ENCODE assay signal across 18 cellular contexts in genomic region chr10:86782691-86783418, GRCh38. TPM values are rescaled to one million over a fixed set of nuclear protein-coding genes. Genes with fewer than 3 reads are reported as not detected.
DNase-seq lines count a peak whose midpoint lies in the region; ATAC-seq, FAIRE-seq and TF ChIP-seq lines count a peak whose summit lies in the region.
"Had no signal": no experiment of that assay in that cellular context is flagged by ENCODE, and none has a peak within 500 bp of the region (broad histone marks: within the 10 kb centered on the region; RNA-seq: fewer than 3 reads in every experiment).

No MANE protein-coding gene starts in this region.

- no peak for TF ChIP-seq POLR2A in upper lobe of left lung (IDR thresholded peaks at IDR 0.05)

- no peak for TF ChIP-seq EP300 in upper lobe of left lung (IDR thresholded peaks at IDR 0.05)

- no peaks in the 10 kb centered on the region for H3K36me3 ChIP-seq in upper lobe of left lung
- H3K36me3 ChIP-seq: left lung, stomach had no signal

- no peak for TF ChIP-seq CTCF in AG10803 (conservative IDR thresholded peaks at IDR 0.05; ENCODE audit: low read length)
- no peak for TF ChIP-seq CTCF in choroid plexus epithelial cell (conservative IDR thresholded peaks at IDR 0.05; ENCODE audit: low read depth, low read length)
- no peak for TF ChIP-seq CTCF in upper lobe of left lung (IDR thresholded peaks at IDR 0.05)

- no peaks in the 10 kb centered on the region for H3K9me3 ChIP-seq in upper lobe of left lung
- H3K9me3 ChIP-seq: A549, left lung had no signal

- H3K4me3 ChIP-seq in AG10803 (ENCODE audit: low read length): no peak overlapping the region
- no peak overlapping the region for H3K4me3 ChIP-seq in choroid plexus epithelial cell (ENCODE audit: low read depth, low read length)
- no peak overlapping the region for H3K4me3 ChIP-seq in upper lobe of left lung
- H3K4me3 ChIP-seq: A549, K562, left lung, stomach had no signal

- peak; percentile 86 for ATAC-seq in HG02870 (IDR thresholded peaks at IDR 0.05; ENCODE audit: unreplicated experiment)
- no peak for ATAC-seq in upper lobe of left lung (ENCODE audit: low FRiP score in 2 of 2)
- ATAC-seq: A549, K562, left lung had no signal

- H3K27me3 ChIP-seq in upper lobe of left lung: no peaks in the 10 kb centered on the region
- H3K27me3 ChIP-seq: left lung, stomach had no signal

- peak; percentile 94 for FAIRE-seq in GM19239 (lab: Jason Lieb, UNC)
- FAIRE-seq: A549, frontal cortex, K562 had no signal

- 75 to 88% methylated on average over 1 of the region's 1 CpG for WGBS in upper lobe of left lung, 2 donors

- H3K4me1 ChIP-seq in upper lobe of left lung: peaks cover 5 to 22% (median 19%) of the 10 kb centered on the region in 4 donors
- H3K4me1 ChIP-seq: left lung had no signal

- DNase-seq in AG10803 (ENCODE audit: low read depth) (peak; percentile 20), GM19239 (ENCODE audit: insufficient read length, low spot score) (no peak), choroid plexus epithelial cell (ENCODE audit: low read depth) (peak; percentile 43), upper lobe of left lung (no peak), GDM1 (lab: John Stamatoyannopoulos, UW) (no peak), HPDE6-E6E7 (ENCODE audit: extremely low spot score) (no peak)
- no peak for DNase-seq in activated CD4-positive, alpha-beta T cell treated with anti-CD3 and anti-CD28 coated beads, Interleukin-2, amount 50 U/mL, for 48 hours
- DNase-seq: activated CD4-positive, alpha-beta T cell treated with anti-CD3 and anti-CD28 coated beads, Interleukin-2, amount 50 U/mL, for 1 hour; activated naive CD4-positive, alpha-beta T cell treated with anti-CD3 and anti-CD28 coated beads, Interleukin-2, amount 10 ng/mL, durations not matched to agents 7 days and 5 days; cerebellar nuclear complex; left lung; NCI-H2029 treated with DMSO at 0.1 percent for 48 hours; stomach; T-helper 1 cell had no signal

- no peak overlapping the region for H3K27ac ChIP-seq in upper lobe of left lung
- H3K27ac ChIP-seq: A549 had no signal

RNA-seq across cellular contexts. Expression of gene BMPR1A, which starts 26.4 kb away (rescaled TPM):
- total RNA-seq in upper lobe of left lung: 10 to 100 TPM; 12.9 to 37.4 (median 30.6) TPM

Comparison
In these comparisons a context has a peak if more than half of its experiments do, and no peak if none do; other contexts are left out.
1. DNase-seq: peak in AG10803 (single experiment) and choroid plexus epithelial cell (single experiment); none in GM19239 (single experiment), activated CD4-positive, alpha-beta T cell treated with anti-CD3 and anti-CD28 coated beads, Interleukin-2, amount 50 U/mL, for 48 hours (0 of 2), upper lobe of left lung (0 of 2), GDM1 (single experiment) and HPDE6-E6E7 (single experiment).